8 cellular contexts compared by ENCODE assay signal in the genomic region with DNA sequence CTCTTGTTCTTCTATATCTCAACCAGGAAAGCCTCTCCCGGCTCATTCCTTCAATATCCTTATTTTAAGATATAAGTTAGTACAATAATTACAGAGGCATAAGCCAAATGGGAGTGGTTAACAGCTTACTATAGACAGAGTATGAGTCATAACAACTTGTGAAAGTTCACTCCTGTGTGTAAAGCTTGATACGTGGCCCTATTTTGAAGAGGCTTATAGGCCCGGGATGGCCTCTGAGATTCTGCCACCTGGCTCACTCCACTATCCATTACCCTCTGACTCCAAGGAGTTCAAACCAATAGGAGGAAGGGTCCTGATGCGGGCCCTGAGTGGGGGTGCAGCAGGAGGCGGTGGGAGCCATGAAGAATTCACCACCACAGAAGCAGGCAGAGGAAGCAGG. TPM values are rescaled to one million over a fixed set of nuclear protein-coding genes. Genes with fewer than 3 reads are reported as not detected.
DNase-seq lines count a peak whose midpoint lies in the region; ATAC-seq and TF ChIP-seq lines count a peak whose summit lies in the region.

No MANE protein-coding gene starts in this region.

- H3K4me3 Mint-ChIP-seq in activated CD4-positive, alpha-beta T cell treated with anti-CD3 and anti-CD28 coated beads, Interleukin-2, amount 10 ng/mL, durations not matched to agents 24 days and 14 days, result peak overlapping the region; percentile 68

- no peak for TF ChIP-seq CTCF in fibroblast of villous mesenchyme (IDR thresholded peaks at IDR 0.05; ENCODE audit: insufficient read depth, low read depth, low read length)

- no peaks in the 10 kb centered on the region for H3K9me3 Mint-ChIP-seq in activated CD4-positive, alpha-beta T cell treated with anti-CD3 and anti-CD28 coated beads, Interleukin-2, amount 10 ng/mL, durations not matched to agents 24 days and 14 days

- intact Hi-C loops in activated CD4-positive, alpha-beta T cell treated with anti-CD3 and anti-CD28 coated beads, Interleukin-2, amount 10 ng/mL, durations not matched to agents 24 days and 14 days (cut with micrococcal nuclease), result loop anchor here (2.0 kb wide), 1 partner anchor 28 kb away; no protein-coding TSS in a partner anchor

- no peak overlapping the region for H3K4me3 ChIP-seq in fibroblast of villous mesenchyme (ENCODE audit: low read depth, low read length)

- H3K36me3 Mint-ChIP-seq in activated CD4-positive, alpha-beta T cell treated with anti-CD3 and anti-CD28 coated beads, Interleukin-2, amount 10 ng/mL, durations not matched to agents 24 days and 14 days (ENCODE audit: low read depth), result peaks cover 65% of the 10 kb centered on the region

- H3K4me1 Mint-ChIP-seq in activated CD4-positive, alpha-beta T cell treated with anti-CD3 and anti-CD28 coated beads, Interleukin-2, amount 10 ng/mL, durations not matched to agents 24 days and 14 days, result peaks cover 30% of the 10 kb centered on the region

- peak overlapping the region; percentile 92 for H3K27ac Mint-ChIP-seq in activated CD4-positive, alpha-beta T cell treated with anti-CD3 and anti-CD28 coated beads, Interleukin-2, amount 10 ng/mL, durations not matched to agents 24 days and 14 days

- ATAC-seq in HG02588 (IDR thresholded peaks at IDR 0.05; ENCODE audit: unreplicated experiment), result peak; percentile 59

- H3K27me3 Mint-ChIP-seq in activated CD4-positive, alpha-beta T cell treated with anti-CD3 and anti-CD28 coated beads, Interleukin-2, amount 10 ng/mL, durations not matched to agents 24 days and 14 days, result no peaks in the 10 kb centered on the region

- DNase-seq in activated CD4-positive, alpha-beta T cell treated with anti-CD3 and anti-CD28 coated beads, Interleukin-2, amount 10 ng/mL, durations not matched to agents 24 days and 14 days, result peak; percentile 65
- DNase-seq in activated CD4-positive, alpha-beta T cell treated with anti-CD3 and anti-CD28 coated beads for 1 hour, result no peak
- DNase-seq in NOMO-1 treated with dmso at 0.1 percent for 144 hours (lab: John Stamatoyannopoulos, UW; ENCODE audit: unreplicated experiment) (peak; percentile 38), fibroblast of villous mesenchyme (ENCODE audit: low read depth) (peak; percentile 81), AG08396 (ENCODE audit: low spot score) (no peak), Ammon's horn (ENCODE audit: low spot score) (no peak), COLO668 (lab: John Stamatoyannopoulos, UW; ENCODE audit: unreplicated experiment) (no peak)

RNA-seq across cellular contexts. Expression of a gene that starts 36.6 kb away (rescaled TPM):
- 53.8 and 55.7 TPM in 2 replicates for total RNA-seq in activated CD4-positive, alpha-beta T cell treated with anti-CD3 and anti-CD28 coated beads, Interleukin-2, amount 10 ng/mL, durations not matched to agents 24 days and 14 days
- 23.8 and 28.5 TPM in 2 replicates for total RNA-seq in fibroblast of villous mesenchyme

RNA-seq across cellular contexts. Expression of a gene that starts 54.0 kb away (rescaled TPM):
- 28.6 and 30.2 TPM in 2 replicates for total RNA-seq in activated CD4-positive, alpha-beta T cell treated with anti-CD3 and anti-CD28 coated beads, Interleukin-2, amount 10 ng/mL, durations not matched to agents 24 days and 14 days
- total RNA-seq in fibroblast of villous mesenchyme, result 29.3 and 42.7 TPM in 2 replicates

Comparison
In these comparisons a context has a peak if more than half of its experiments do, and no peak if none do; other contexts are left out.
1. DNase-seq: peak in activated CD4-positive, alpha-beta T cell treated with anti-CD3 and anti-CD28 coated beads, Interleukin-2, amount 10 ng/mL, durations not matched to agents 24 days and 14 days (single experiment), NOMO-1 treated with dmso at 0.1 percent for 144 hours (single experiment) and fibroblast of villous mesenchyme (single experiment); none in activated CD4-positive, alpha-beta T cell treated with anti-CD3 and anti-CD28 coated beads for 1 hour (single experiment), AG08396 (single experiment), Ammon's horn (single experiment) and COLO668 (single experiment).